ENCODE assay signal across 9 cellular contexts in the genomic region with DNA sequence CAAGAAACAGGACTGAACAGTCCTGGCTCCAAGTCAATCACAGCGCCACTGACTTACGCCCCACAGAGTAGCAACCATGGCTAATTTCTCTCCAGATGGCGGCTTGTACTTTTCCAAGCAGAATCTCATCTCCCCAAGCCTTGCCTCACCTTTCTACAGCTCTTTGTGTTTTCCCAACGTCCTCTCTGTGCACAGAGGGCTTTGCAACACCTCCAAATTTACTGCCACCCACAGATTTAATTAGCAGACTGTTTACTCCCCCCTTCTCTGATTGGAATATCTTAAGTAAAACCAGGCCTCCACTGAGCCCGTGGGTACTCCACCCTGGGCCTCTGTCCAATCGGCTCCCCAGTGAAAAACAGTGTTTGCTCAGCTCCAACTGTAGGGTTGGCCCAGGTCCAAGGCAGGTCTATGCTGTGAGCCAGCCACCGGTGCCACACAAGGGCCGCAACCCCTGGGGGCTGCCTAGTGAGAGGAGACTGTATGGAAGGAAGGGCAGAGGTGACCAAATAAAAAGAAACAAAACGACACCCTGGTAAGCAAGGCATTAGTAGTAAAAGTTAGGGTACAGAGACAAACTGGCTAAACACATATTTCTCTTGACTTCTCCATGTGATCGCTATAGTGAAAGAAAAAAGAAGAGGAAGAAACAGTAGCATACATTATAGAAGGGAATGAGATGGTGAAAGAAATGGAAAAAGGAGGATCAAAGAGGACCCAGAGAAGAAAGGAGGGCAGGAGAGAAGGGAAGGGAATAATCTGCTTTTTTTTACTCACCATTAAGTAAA.
A peak's percentile ranks its signal among the peaks of the same experiment; 100 is the strongest.
DNase-seq lines count a peak whose midpoint lies in the region; ATAC-seq, FAIRE-seq and TF ChIP-seq lines count a peak whose summit lies in the region.
"Had no signal": no experiment of that assay in that cellular context is flagged by ENCODE, and none has a peak within 500 bp of the region (broad histone marks: within the 10 kb centered on the region; RNA-seq: fewer than 3 reads in every experiment).

No MANE protein-coding gene starts in this region.

- POLR2A ChIA-PET in A673 (lab: Charles Lee; ENCODE audit: low non-redundant PET): no interaction called here

- H3K27me3 ChIP-seq in A673 (replicated peaks; ENCODE audit: insufficient read depth, low read depth, low read length, poor library complexity) (no peaks in the 10 kb centered on the region), esophagus squamous epithelium (no peaks in the 10 kb centered on the region)

- FAIRE-seq in D721Med (lab: Jason Lieb, UNC): no peak

- WGBS in esophagus squamous epithelium, 2 donors: 31 to 51% methylated on average over 6 to 8 of the region's 10 CpGs

- H3K4me1 ChIP-seq in A673 (ENCODE audit: insufficient read depth, low read length, poor library complexity, severe bottlenecking) (peaks cover 10% of the 10 kb centered on the region), esophagus squamous epithelium (peaks cover 0 to 15% (median 0%) of the 10 kb centered on the region in 3 donors)

- ATAC-seq in HG02678 (IDR thresholded peaks at IDR 0.05; ENCODE audit: unreplicated experiment): no peak
- ATAC-seq: activated T-helper 17 cell treated with anti-CD3 and anti-CD28 coated beads, Interleukin-2, amount 50 U/mL, for 72 hours had no signal

- intact Hi-C loops in A673 (cut with micrococcal nuclease; ENCODE audit: unreplicated experiment): no loop called here
- intact Hi-C loops in esophagus squamous epithelium (cut with DNase I): no loop called here

- H3K9me3 ChIP-seq in A673 (ENCODE audit: low read depth, low read length, poor library complexity, severe bottlenecking) (no peaks in the 10 kb centered on the region), esophagus squamous epithelium (no peaks in the 10 kb centered on the region)

- H3K27ac ChIP-seq in A673 (ENCODE audit: low read depth, low read length, poor library complexity, severe bottlenecking) (no peak overlapping the region), esophagus squamous epithelium (peak overlapping the region in 3 of 4 donors; percentile 1 to 57 (median 48))

- CTCF ChIA-PET in A673 (lab: Charles Lee): no interaction called here

- no peaks in the 10 kb centered on the region for H3K36me3 ChIP-seq in A673 (ENCODE audit: insufficient read depth, low read length, poor library complexity, severe bottlenecking)
- H3K36me3 ChIP-seq in esophagus squamous epithelium: no peaks in the 10 kb centered on the region

- BruUV-seq in A673 (replicated peaks; lab: Mats Ljungman, UMichigan): no TSS peak

- H3K4me3 ChIP-seq in A673 (ENCODE audit: low read depth, low read length, poor library complexity, severe bottlenecking) (no peak overlapping the region), esophagus squamous epithelium (no peak overlapping the region)

- peak; percentile 30 for DNase-seq in A673 (ENCODE audit: low spot score)
- DNase-seq in NCI-H1417 (lab: John Stamatoyannopoulos, UW): peak; percentile 86 to 100 (median 98)
- DNase-seq in NCI-H774 (lab: John Stamatoyannopoulos, UW): peak; percentile 90
- DNase-seq in esophagus squamous epithelium (lab: John Stamatoyannopoulos, UW): no peak
- no peak for DNase-seq in NOMO-1 (lab: John Stamatoyannopoulos, UW; ENCODE audit: unreplicated experiment in 2 of 2)
- no peak for DNase-seq in AG08395 (ENCODE audit: low spot score)
- no peak for DNase-seq in D721Med (ENCODE audit: insufficient read length, low spot score)

- TF ChIP-seq CTCF in A673 (conservative IDR thresholded peaks at IDR 0.05; ENCODE audit: low read depth, low read length) (no peak), esophagus squamous epithelium (IDR thresholded peaks at IDR 0.05) (no peak), D721Med (IDR thresholded peaks at IDR 0.05; ENCODE audit: insufficient read depth, missing control alignments) (no peak)

- no peak for TF ChIP-seq POLR2A in esophagus squamous epithelium (IDR thresholded peaks at IDR 0.05)

Comparison
In these comparisons a context has a peak if more than half of its experiments do, and no peak if none do; other contexts are left out.
1. DNase-seq: peak in A673 (single experiment), NCI-H1417 (3 of 3) and NCI-H774 (single experiment); none in esophagus squamous epithelium (single experiment), NOMO-1 (0 of 2), AG08395 (single experiment) and D721Med (single experiment).